Comparison of ENCODE assay signal across 14 cellular contexts in the genomic region with DNA sequence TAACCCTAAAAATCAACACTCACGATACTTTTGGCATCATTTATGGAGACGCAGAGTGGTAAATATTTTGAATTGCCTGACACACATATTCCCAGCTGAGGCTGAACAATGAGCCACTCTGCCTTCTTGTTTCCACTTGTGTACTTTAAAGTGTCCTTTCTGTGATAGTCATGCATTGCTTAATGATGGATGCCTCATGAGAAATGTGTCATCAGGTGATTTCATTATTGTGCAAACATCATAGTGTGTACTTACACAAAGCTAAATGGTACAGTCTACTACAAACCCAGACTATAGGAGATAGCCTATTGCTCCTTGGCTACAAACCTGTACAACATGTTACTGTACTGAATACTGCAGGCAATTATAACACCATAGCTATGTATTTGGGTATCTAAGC. TPM values are rescaled to one million over a fixed set of nuclear protein-coding genes. Genes with fewer than 3 reads are reported as not detected.
DNase-seq lines count a peak whose midpoint lies in the region; ATAC-seq, FAIRE-seq and TF ChIP-seq lines count a peak whose summit lies in the region.
"Had no signal": no experiment of that assay in that cellular context is flagged by ENCODE, and none has a peak within 500 bp of the region (broad histone marks: within the 10 kb centered on the region; RNA-seq: fewer than 3 reads in every experiment).

No MANE protein-coding gene starts in this region.

- POLR2A ChIA-PET in K562 (lab: Yijun Ruan, JAX): no interaction called here

- H3K9me1 ChIP-seq in K562 (ENCODE audit: control insufficient read depth, insufficient read depth, low read length): no peaks in the 10 kb centered on the region

- no peak for TF ChIP-seq POLR2A in K562 (conservative IDR thresholded peaks at IDR 0.05)

- no peaks in the 10 kb centered on the region for H3K27me3 ChIP-seq in K562 (ENCODE audit: control insufficient read depth in 2 of 2, insufficient read depth in 2 of 2, low read length in 2 of 2)
- H3K27me3 ChIP-seq: suprapubic skin had no signal

- ATAC-seq in K562 (no peak), left colon (peak; percentile 21), HG03108 (IDR thresholded peaks at IDR 0.05; ENCODE audit: unreplicated experiment) (no peak)
- ATAC-seq: activated T-cell treated with anti-CD3 and anti-CD28 coated beads, Interleukin-2, amount 50 U/mL, for 4 hours had no signal

- no peak for TF ChIP-seq EP300 in K562 (IDR thresholded peaks at IDR 0.05; ENCODE audit: low read length)

- CTCF ChIA-PET in K562 (lab: Yijun Ruan, JAX; ENCODE audit: low intra/inter-chr PET ratio): no interaction called here

- no peak overlapping the region for H3K4me3 ChIP-seq in K562
- H3K4me3 ChIP-seq: suprapubic skin had no signal

- in situ Hi-C loops in K562 (cut with MboI): no loop called here

- BruUV-seq in K562 (replicated peaks; lab: Mats Ljungman, UMichigan): no TSS peak

- no peaks in the 10 kb centered on the region for H3K4me1 ChIP-seq in K562 (replicated peaks in 1 of 2; ENCODE audit: control insufficient read depth in 2 of 2, insufficient read depth in 2 of 2, low read length in 2 of 2)
- H3K4me1 ChIP-seq: suprapubic skin had no signal

- no peak for TF ChIP-seq CTCF in K562 (IDR thresholded peaks at IDR 0.05 in 2 of 3, conservative IDR thresholded peaks at IDR 0.05 in 1 of 3; ENCODE audit: insufficient read depth in 2 of 3, low read depth in 1 of 3, low read length in 3 of 3)

- H2AFZ ChIP-seq in K562 (ENCODE audit: low read depth, low read length): no peak overlapping the region

- H3K4me2 ChIP-seq in K562 (ENCODE audit: insufficient read depth, low read length): no peak overlapping the region

- H3K79me2 ChIP-seq in K562 (ENCODE audit: control insufficient read depth, insufficient read depth, low read length): no peaks in the 10 kb centered on the region

- TF ChIP-seq RAD21 in K562 (CRISPR knock-in tag; conservative IDR thresholded peaks at IDR 0.05 in 1 of 2, IDR thresholded peaks at IDR 0.05 in 1 of 2): no peak

- no peak overlapping the region for H3K27ac ChIP-seq in K562 (ENCODE audit: extremely low read depth, low read depth, low read length)
- H3K27ac ChIP-seq: suprapubic skin had no signal

- FAIRE-seq in K562 (lab: Jason Lieb, UNC): no peak
- FAIRE-seq: colon, G401.6 had no signal

- H3K9ac ChIP-seq in K562 (ENCODE audit: insufficient read depth in 1 of 2, low read depth in 2 of 2, low read length in 2 of 2): no peak overlapping the region

- WGBS in K562 (ENCODE audit: insufficient coverage, low coverage, missing lambda C conversion rate): 98% methylated on average over 2 of the region's 2 CpGs

- DNase-seq in DMS53 (lab: John Stamatoyannopoulos, UW): peak; percentile 97
- peak; percentile 57 for DNase-seq in M059J (ENCODE audit: low read depth)
- no peak for DNase-seq in K562 (ENCODE audit: extremely low read depth in 1 of 4, low spot score in 3 of 4)
- DNase-seq in left colon: no peak
- DNase-seq in NCI-H2196 (lab: John Stamatoyannopoulos, UW; ENCODE audit: unreplicated experiment): no peak
- DNase-seq in cerebellar cortex (ENCODE audit: low spot score): no peak
- no peak for DNase-seq in 8988T
- DNase-seq: activated T-cell treated with anti-CD3 and anti-CD28 coated beads, Interleukin-2, amount 50 U/mL, for 4 hours; NCI-H82; T-helper 9 cell had no signal

- no peaks in the 10 kb centered on the region for H3K9me3 ChIP-seq in K562 (replicated peaks; ENCODE audit: control insufficient read depth, insufficient read depth, low read depth, low read length)
- H3K9me3 ChIP-seq: suprapubic skin had no signal

- intact Hi-C loops in K562 (cut with micrococcal nuclease): no loop called here
- intact Hi-C loops in left colon (cut with DNase I, micrococcal nuclease): no loop called here

- no peaks in the 10 kb centered on the region for H4K20me1 ChIP-seq in K562 (replicated peaks; ENCODE audit: control insufficient read depth, insufficient read depth, low read length)

- H3K36me3 ChIP-seq in K562 (ENCODE audit: control insufficient read depth, insufficient read depth, low read length): peaks cover 32% of the 10 kb centered on the region

TF ChIP-seq in K562, 482 proteins besides CTCF, POLR2A, EP300 and RAD21 (continues in another document):
- TF ChIP-seq NR3C1 (CRISPR knock-in tag; IDR thresholded peaks at IDR 0.05) (no peak), CEBPG (CRISPR knock-in tag; IDR thresholded peaks at IDR 0.05) (no peak), CEBPG (tag; conservative IDR thresholded peaks at IDR 0.05 in 1 of 2, IDR thresholded peaks at IDR 0.05 in 1 of 2) (peak in 1 of 2 experiments; percentile 72; a peak in 2 of 4 replicates)

RNA-seq across cellular contexts. Expression of a gene that starts 44.2 kb away (rescaled TPM):
- total RNA-seq in M059J (2014; rRNA removed; shearing (Covaris generic)): 28.8 and 31.9 TPM in 2 replicates
- total RNA-seq in K562 (2011; cell fraction: chromatin; rRNA removed; ENCODE audit: low replicate concordance): 31.5 and 107 TPM in 2 replicates
- 10.5 and 11.2 TPM in 2 replicates for total RNA-seq in K562 (2011; cell fraction: nucleolus; rRNA removed)
- 27.4 and 33.7 TPM in 2 replicates for total RNA-seq in K562 (2011; cell fraction: nucleoplasm; rRNA removed)
- total RNA-seq in K562 (2014; rRNA removed) (18.3 and 21.3 TPM in 2 replicates), K562 (2014; rRNA removed; fragmentation: Illumina TruSeq; extraction: Trizol) (45.2 and 59.6 TPM in 2 replicates), K562 (2015; rRNA removed; fragmentation: Illumina TruSeq; extraction: Trizol) (29.1 and 34.1 TPM in 2 replicates), K562 (2021) (30.4 and 34.1 TPM in 2 replicates), left colon (10 to 100 TPM; 10.5 to 11.4 TPM)
- polyA plus RNA-seq in K562 (2011; rRNA removed) (19.9 and 28.4 TPM in 2 replicates), K562 (2014; fragmentation: Illumina TruSeq; extraction: Trizol) (30.3 and 30.9 TPM in 2 replicates), K562 (2014; fragmentation: Nextera tagmentation; extraction: Ambion mirVana) (10 to 100 TPM; 21.0 to 29.1 TPM), K562 (2014; rRNA removed) (22.9 and 27.4 TPM in 2 replicates)
- 3.9 and 7.2 TPM in 2 replicates for polyA plus RNA-seq in K562 (2011; cell fraction: cytosol; rRNA removed)
- 19.7 and 20.9 TPM in 2 replicates for polyA plus RNA-seq in K562 (2011; cell fraction: nucleus; rRNA removed)
- polyA plus RNA-seq in K562 (2012): 18.7 and 20.0 TPM in 2 replicates
- 48.7 and 53.2 TPM in 2 replicates for polyA minus RNA-seq in K562 (2011; rRNA and poly(A)+ RNA removed)
- 12.4 and 15.9 TPM in 2 replicates for polyA minus RNA-seq in K562 (2011; cell fraction: cytosol; rRNA and poly(A)+ RNA removed)
- 32.0 and 42.8 TPM in 2 replicates for polyA minus RNA-seq in K562 (2011; cell fraction: nucleus; rRNA and poly(A)+ RNA removed)

RNA-seq across cellular contexts. Expression of a gene that starts 44.3 kb away (rescaled TPM):
- 11.4 and 20.2 TPM in 2 replicates for total RNA-seq in M059J (2014; rRNA removed; shearing (Covaris generic))
- total RNA-seq in K562 (2011; cell fraction: chromatin; rRNA removed; ENCODE audit: low replicate concordance): 7.3 and 25.9 TPM in 2 replicates
- 3.8 and 7.8 TPM in 2 replicates for total RNA-seq in K562 (2011; cell fraction: nucleolus; rRNA removed)
- 10.2 and 17.6 TPM in 2 replicates for total RNA-seq in K562 (2011; cell fraction: nucleoplasm; rRNA removed)
- total RNA-seq in K562 (2014; rRNA removed) (13.4 and 17.1 TPM in 2 replicates), K562 (2014; rRNA removed; fragmentation: Illumina TruSeq; extraction: Trizol) (30.6 and 39.4 TPM in 2 replicates), K562 (2015; rRNA removed; fragmentation: Illumina TruSeq; extraction: Trizol) (32.0 and 32.2 TPM in 2 replicates), K562 (2021) (16.7 and 17.0 TPM in 2 replicates), left colon (10 to 100 TPM; 11.7 to 13.8 TPM)
- polyA plus RNA-seq in K562 (2011; rRNA removed) (37.4 and 38.7 TPM in 2 replicates), K562 (2014; fragmentation: Illumina TruSeq; extraction: Trizol) (29.3 and 36.4 TPM in 2 replicates), K562 (2014; fragmentation: Nextera tagmentation; extraction: Ambion mirVana) (10 to 100 TPM; 28.8 to 43.5 TPM), K562 (2014; rRNA removed) (26.2 and 31.2 TPM in 2 replicates)
- polyA plus RNA-seq in K562 (2011; cell fraction: cytosol; rRNA removed): 9.4 and 14.8 TPM in 2 replicates
- 26.4 and 43.0 TPM in 2 replicates for polyA plus RNA-seq in K562 (2011; cell fraction: nucleus; rRNA removed)
- 16.3 and 20.2 TPM in 2 replicates for polyA plus RNA-seq in K562 (2012)
- 15.1 and 16.6 TPM in 2 replicates for polyA minus RNA-seq in K562 (2011; rRNA and poly(A)+ RNA removed)
- 4.2 and 8.3 TPM in 2 replicates for polyA minus RNA-seq in K562 (2011; cell fraction: cytosol; rRNA and poly(A)+ RNA removed)
- polyA minus RNA-seq in K562 (2011; cell fraction: nucleus; rRNA and poly(A)+ RNA removed): 10.2 and 24.4 TPM in 2 replicates

RNA-seq across cellular contexts. Expression of a gene that starts 48.2 kb away (rescaled TPM):
- total RNA-seq in M059J (2014; rRNA removed; shearing (Covaris generic)): 0.02 TPM in 1 of 2 replicates, not detected in the other
- total RNA-seq in K562 (2011; cell fraction: chromatin; rRNA removed; ENCODE audit: low replicate concordance): 0.09 and 0.30 TPM in 2 replicates
- 0.13 and 0.17 TPM in 2 replicates for total RNA-seq in K562 (2011; cell fraction: nucleolus; rRNA removed)
- 0.29 TPM in 1 of 2 replicates, not detected in the other for total RNA-seq in K562 (2011; cell fraction: nucleoplasm; rRNA removed)
- total RNA-seq in K562 (2014; rRNA removed) (0.12 TPM in 1 of 2 replicates, not detected in the other), K562 (2014; rRNA removed; fragmentation: Illumina TruSeq; extraction: Trizol) (0.07 and 0.10 TPM in 2 replicates), K562 (2015; rRNA removed; fragmentation: Illumina TruSeq; extraction: Trizol) (0.04 and 0.19 TPM in 2 replicates), K562 (2021) (0.07 and 0.13 TPM in 2 replicates), left colon (under 1 TPM in 1 of 2 donors, not detected in 1; 0.08 TPM)
- polyA plus RNA-seq in K562 (2011; rRNA removed) (0.07 and 0.10 TPM in 2 replicates), K562 (2014; fragmentation: Illumina TruSeq; extraction: Trizol) (0.07 and 0.10 TPM in 2 replicates), K562 (2014; fragmentation: Nextera tagmentation; extraction: Ambion mirVana) (under 1 TPM in 1 of 2 experiments, not detected in 1; 0.03 TPM), K562 (2014; rRNA removed) (0.08 TPM in 1 of 2 replicates, not detected in the other)
- polyA plus RNA-seq in K562 (2011; cell fraction: cytosol; rRNA removed): 0.07 TPM in 1 of 2 replicates, not detected in the other
- 0.15 and 0.44 TPM in 2 replicates for polyA plus RNA-seq in K562 (2011; cell fraction: nucleus; rRNA removed)
- polyA plus RNA-seq in K562 (2012): 0.04 and 0.14 TPM in 2 replicates
- 0.07 and 0.09 TPM in 2 replicates for polyA minus RNA-seq in K562 (2011; rRNA and poly(A)+ RNA removed)
- polyA minus RNA-seq in K562 (2011; cell fraction: cytosol; rRNA and poly(A)+ RNA removed): not detected in 2 replicates
- polyA minus RNA-seq in K562 (2011; cell fraction: nucleus; rRNA and poly(A)+ RNA removed): 0.11 TPM in 1 of 2 replicates, not detected in the other

Comparison
In these comparisons a context has a peak if more than half of its experiments do, and no peak if none do; other contexts are left out.
1. DNase-seq: peak in DMS53 (single experiment) and M059J (single experiment); none in K562 (0 of 4), left colon (0 of 2), NCI-H2196 (single experiment), cerebellar cortex (single experiment) and 8988T (single experiment).